Comparison of ENCODE assay signal across 8 cellular contexts in the genomic region with DNA sequence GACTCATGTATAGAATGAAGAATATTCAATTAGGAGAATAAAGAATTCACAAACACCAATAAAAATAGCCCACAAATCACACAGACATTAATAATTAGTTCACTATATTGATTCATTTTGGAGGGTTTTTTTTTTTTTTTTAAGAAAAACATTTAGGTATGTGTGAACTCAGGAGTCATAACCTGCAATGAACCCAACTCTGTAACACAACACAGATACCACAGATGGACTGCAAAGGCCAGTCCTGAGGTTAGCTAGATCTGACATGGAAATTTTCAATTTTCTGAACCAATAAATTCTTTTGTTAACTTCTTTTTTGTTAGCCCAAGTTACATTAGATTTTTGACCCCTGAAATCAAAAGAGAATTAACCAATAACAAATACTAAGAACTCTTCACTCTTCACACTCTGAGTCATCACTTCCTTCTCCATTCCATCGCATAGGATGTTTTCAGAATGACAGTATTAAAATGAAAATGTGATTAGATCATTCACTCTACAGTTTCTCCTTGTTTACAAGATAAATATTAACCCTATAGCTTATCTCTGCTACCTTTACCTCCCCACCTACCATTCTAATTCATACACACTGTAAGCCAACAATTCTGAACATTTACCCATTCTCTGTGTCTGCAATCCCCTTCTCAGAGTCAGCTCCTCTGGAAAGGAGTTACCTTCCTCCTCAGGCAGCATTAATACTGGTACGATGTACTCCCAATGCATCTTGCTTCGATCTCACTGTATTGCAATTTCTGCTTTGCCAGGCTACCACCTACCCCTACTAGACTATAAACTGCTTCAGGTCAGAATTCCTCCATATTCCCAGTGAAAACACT.
DNase-seq lines count a peak whose midpoint lies in the region; ATAC-seq, FAIRE-seq and TF ChIP-seq lines count a peak whose summit lies in the region.

No MANE protein-coding gene starts in this region.

- H3K4me1 ChIP-seq in K562 (replicated peaks in 1 of 2; ENCODE audit: control insufficient read depth in 2 of 2, insufficient read depth in 2 of 2, low read length in 2 of 2), result peaks cover 0 to 4% of the 10 kb centered on the region in 2 experiments; a peak in 1 of 5 replicates
- peaks cover 6% of the 10 kb centered on the region for H3K4me1 ChIP-seq in endodermal cell (ENCODE audit: control insufficient read depth, insufficient read depth, low read length)
- H3K4me1 ChIP-seq in esophagus muscularis mucosa, result no peaks in the 10 kb centered on the region

- no peaks in the 10 kb centered on the region for H3K27me3 ChIP-seq in K562 (ENCODE audit: control insufficient read depth in 2 of 2, insufficient read depth in 2 of 2, low read length in 2 of 2)
- H3K27me3 ChIP-seq in endodermal cell (ENCODE audit: control insufficient read depth, insufficient read depth, low read length, poor library complexity, severe bottlenecking), result no peaks in the 10 kb centered on the region
- H3K27me3 ChIP-seq in esophagus muscularis mucosa, result no peaks in the 10 kb centered on the region

- CTCF ChIA-PET in K562 (lab: Yijun Ruan, JAX; ENCODE audit: low intra/inter-chr PET ratio), result no interaction called here

- no peaks in the 10 kb centered on the region for H3K9me3 Mint-ChIP-seq in endodermal cell

- H3K36me3 Mint-ChIP-seq in endodermal cell (ENCODE audit: low read depth), result no peaks in the 10 kb centered on the region

- intact Hi-C loops in K562 (cut with micrococcal nuclease), result no loop called here
- intact Hi-C loops in esophagus muscularis mucosa (cut with DNase I), result no loop called here

- DNase-seq in AG08395 (ENCODE audit: low spot score) (peak; percentile 48), K562 (ENCODE audit: extremely low read depth in 1 of 4, low spot score in 3 of 4) (no peak), endodermal cell (no peak), RPMI8226 (no peak), esophagus muscularis mucosa (ENCODE audit: extremely low spot score) (no peak), 8988T (no peak)

- no peaks in the 10 kb centered on the region for H4K20me1 ChIP-seq in K562 (replicated peaks; ENCODE audit: control insufficient read depth, insufficient read depth, low read length)

- no peak for TF ChIP-seq RAD21 in K562 (CRISPR knock-in tag; conservative IDR thresholded peaks at IDR 0.05 in 1 of 2, IDR thresholded peaks at IDR 0.05 in 1 of 2)

- H2AFZ ChIP-seq in K562 (ENCODE audit: low read depth, low read length), result peak overlapping the region; percentile 24; the same call in 1 of the 2 replicates

- H3K9me1 ChIP-seq in K562 (ENCODE audit: control insufficient read depth, insufficient read depth, low read length), result no peaks in the 10 kb centered on the region

- POLR2A ChIA-PET in K562 (lab: Yijun Ruan, JAX), result no interaction called here

- H3K9ac ChIP-seq in K562 (ENCODE audit: insufficient read depth in 1 of 2, low read depth in 2 of 2, low read length in 2 of 2) (no peak overlapping the region), endodermal cell (ENCODE audit: extremely low read depth, low read length, poor library complexity, severe bottlenecking) (no peak overlapping the region)

- H3K4me2 ChIP-seq in K562 (ENCODE audit: insufficient read depth, low read length), result no peak overlapping the region

- no peak overlapping the region for H3K27ac Mint-ChIP-seq in endodermal cell

- peak; percentile 77 for ATAC-seq in GM19468 (IDR thresholded peaks at IDR 0.05; ENCODE audit: extremely low read depth, unreplicated experiment)
- ATAC-seq in HG03457 (IDR thresholded peaks at IDR 0.05; ENCODE audit: unreplicated experiment), result peak; percentile 90
- ATAC-seq in K562, result peak; percentile 60

- H3K9me3 ChIP-seq in K562 (replicated peaks; ENCODE audit: control insufficient read depth, insufficient read depth, low read depth, low read length) (no peaks in the 10 kb centered on the region), endodermal cell (ENCODE audit: control insufficient read depth, low read length) (no peaks in the 10 kb centered on the region), esophagus muscularis mucosa (no peaks in the 10 kb centered on the region)

- no peak for TF ChIP-seq CTCF in K562 (IDR thresholded peaks at IDR 0.05 in 2 of 3, conservative IDR thresholded peaks at IDR 0.05 in 1 of 3; ENCODE audit: insufficient read depth in 2 of 3, low read depth in 1 of 3, low read length in 3 of 3)
- TF ChIP-seq CTCF in endodermal cell (conservative IDR thresholded peaks at IDR 0.05), result no peak
- TF ChIP-seq CTCF in esophagus muscularis mucosa (IDR thresholded peaks at IDR 0.05), result no peak

- in situ Hi-C loops in K562 (cut with MboI), result no loop called here

- peaks cover 22% of the 10 kb centered on the region for H3K4me1 Mint-ChIP-seq in endodermal cell

- TF ChIP-seq EP300 in K562 (IDR thresholded peaks at IDR 0.05; ENCODE audit: low read length) (no peak), esophagus muscularis mucosa (IDR thresholded peaks at IDR 0.05) (no peak)

- no peaks in the 10 kb centered on the region for H3K79me2 ChIP-seq in K562 (ENCODE audit: control insufficient read depth, insufficient read depth, low read length)

- FAIRE-seq in K562 (lab: Jason Lieb, UNC), result no peak

- peaks cover 6% of the 10 kb centered on the region for H3K27me3 Mint-ChIP-seq in endodermal cell (ENCODE audit: insufficient read depth)

- H3K4me3 ChIP-seq in K562, result no peak overlapping the region
- no peak overlapping the region for H3K4me3 ChIP-seq in endodermal cell (ENCODE audit: low read length)
- no peak overlapping the region for H3K4me3 ChIP-seq in esophagus muscularis mucosa

- H3K4me3 Mint-ChIP-seq in endodermal cell, result no peak overlapping the region

- BruUV-seq in K562 (replicated peaks; lab: Mats Ljungman, UMichigan), result no TSS peak

- H3K36me3 ChIP-seq in K562 (ENCODE audit: control insufficient read depth, insufficient read depth, low read length) (no peaks in the 10 kb centered on the region), endodermal cell (ENCODE audit: control insufficient read depth, insufficient read depth, low read length) (no peaks in the 10 kb centered on the region), esophagus muscularis mucosa (no peaks in the 10 kb centered on the region)

- peak overlapping the region; percentile 19; the same call in 1 of the 3 replicates for H3K27ac ChIP-seq in K562 (ENCODE audit: extremely low read depth, low read depth, low read length)
- H3K27ac ChIP-seq in endodermal cell (ENCODE audit: low read depth, low read length), result no peak overlapping the region
- no peak overlapping the region for H3K27ac ChIP-seq in esophagus muscularis mucosa (replicated peaks in 1 of 4)

- TF ChIP-seq POLR2A in K562 (conservative IDR thresholded peaks at IDR 0.05) (no peak), esophagus muscularis mucosa (IDR thresholded peaks at IDR 0.05; ENCODE audit: low read depth) (no peak)

- 54% methylated on average over 3 of the region's 3 CpGs for WGBS in K562 (ENCODE audit: insufficient coverage, low coverage, missing lambda C conversion rate)
- 83 to 90% methylated on average over 2 to 3 of the region's 3 CpGs for WGBS in endodermal cell (ENCODE audit: insufficient coverage in 1 of 2, insufficient read length in 1 of 2), 2 experiments
- WGBS in esophagus muscularis mucosa, result 76% methylated on average over 3 of the region's 3 CpGs

TF ChIP-seq in K562, 482 proteins besides CTCF, POLR2A, EP300 and RAD21 (continues in another document):
- TF ChIP-seq HLTF (IDR thresholded peaks at IDR 0.05) (no peak), MEIS2 (IDR thresholded peaks at IDR 0.05; ENCODE audit: partially characterized antibody) (peak; percentile 66), JUND (IDR thresholded peaks at IDR 0.05; ENCODE audit: borderline replicate concordance, low read depth, low read length) (peak; percentile 79), JUND (tag; IDR thresholded peaks at IDR 0.05; ENCODE audit: borderline replicate concordance, low read depth, low read length) (peak; percentile 79; the same call in 2 of the 3 replicates), DPF2 (IDR thresholded peaks at IDR 0.05) (peak; percentile 25; the same call in 1 of the 2 replicates), TEAD4 (IDR thresholded peaks at IDR 0.05; ENCODE audit: low read length) (0 out of 2 replicates have a peak, but pooled peaks have one; percentile 23), TEAD4 (CRISPR knock-in tag; IDR thresholded peaks at IDR 0.05; ENCODE audit: borderline replicate concordance) (no peak), MYNN (IDR thresholded peaks at IDR 0.05) (no peak), MYNN (CRISPR knock-in tag; IDR thresholded peaks at IDR 0.05) (no peak), FOXJ2 (tag; IDR thresholded peaks at IDR 0.05) (0 out of 2 replicates have a peak, but pooled peaks have one; percentile 31), C11orf30 (IDR thresholded peaks at IDR 0.05; ENCODE audit: low read depth) (peak; percentile 33; the same call in 1 of the 2 replicates), ZNF507 (tag; conservative IDR thresholded peaks at IDR 0.05) (no peak), ARID1B (IDR thresholded peaks at IDR 0.05) (peak; percentile 43; the same call in 1 of the 2 replicates), XRCC4 (IDR thresholded peaks at IDR 0.05; ENCODE audit: extremely low read depth, insufficient read depth, insufficient read length) (no peak)
- TF ChIP-seq, protein P1, sequence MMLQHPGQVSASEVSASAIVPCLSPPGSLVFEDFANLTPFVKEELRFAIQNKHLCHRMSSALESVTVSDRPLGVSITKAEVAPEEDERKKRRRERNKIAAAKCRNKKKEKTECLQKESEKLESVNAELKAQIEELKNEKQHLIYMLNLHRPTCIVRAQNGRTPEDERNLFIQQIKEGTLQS (IDR thresholded peaks at IDR 0.05), result peak; percentile 79
- TF ChIP-seq, protein P1 (CRISPR knock-in tag; conservative IDR thresholded peaks at IDR 0.05), result no peak
- TF ChIP-seq, protein P2, sequence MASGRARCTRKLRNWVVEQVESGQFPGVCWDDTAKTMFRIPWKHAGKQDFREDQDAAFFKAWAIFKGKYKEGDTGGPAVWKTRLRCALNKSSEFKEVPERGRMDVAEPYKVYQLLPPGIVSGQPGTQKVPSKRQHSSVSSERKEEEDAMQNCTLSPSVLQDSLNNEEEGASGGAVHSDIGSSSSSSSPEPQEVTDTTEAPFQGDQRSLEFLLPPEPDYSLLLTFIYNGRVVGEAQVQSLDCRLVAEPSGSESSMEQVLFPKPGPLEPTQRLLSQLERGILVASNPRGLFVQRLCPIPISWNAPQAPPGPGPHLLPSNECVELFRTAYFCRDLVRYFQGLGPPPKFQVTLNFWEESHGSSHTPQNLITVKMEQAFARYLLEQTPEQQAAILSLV (tag; IDR thresholded peaks at IDR 0.05), result 0 out of 2 replicates have a peak, but pooled peaks have one; percentile 15
